ENCODE assay signal across 11 cellular contexts in genomic region chr2:235765181-235765820, GRCh38.
DNase-seq lines count a peak whose midpoint lies in the region; TF ChIP-seq lines count a peak whose summit lies in the region.
"Had no signal": no experiment of that assay in that cellular context is flagged by ENCODE, and none has a peak within 500 bp of the region (broad histone marks: within the 10 kb centered on the region; RNA-seq: fewer than 3 reads in every experiment).

No MANE protein-coding gene starts in this region.

- peak; percentile 15 for DNase-seq in AG04450 (ENCODE audit: low read depth, low spot score)
- DNase-seq in HT-29 (ENCODE audit: low spot score): peak; percentile 38
- peak; percentile 56 to 77 for DNase-seq in cardiac fibroblast (ENCODE audit: low read depth in 2 of 2)
- DNase-seq in stimulated activated CD8-positive, alpha-beta memory T cell treated with anti-CD3 and anti-CD28 coated beads, Interleukin-4, amount 100 ng/mL, for 48 hours: no peak
- DNase-seq in DMS153 treated with DMSO at 0.1 percent for 48 hours (lab: John Stamatoyannopoulos, UW; ENCODE audit: unreplicated experiment): no peak
- DNase-seq in NCI-H2171 treated with DMSO at 0.1 percent for 48 hours (lab: John Stamatoyannopoulos, UW): no peak
- no peak for DNase-seq in spleen

- H3K4me1 ChIP-seq in mesodermal cell (ENCODE audit: control insufficient read depth, insufficient read depth, low read length, poor library complexity, severe bottlenecking): no peaks in the 10 kb centered on the region
- peaks cover 0 to 3% (median 0%) of the 10 kb centered on the region in 6 donors for H3K4me1 ChIP-seq in spleen
- H3K4me1 ChIP-seq: colonic mucosa, HAP-1 had no signal

- intact Hi-C loops in spleen (cut with DNase I; ENCODE audit: low total_unique reads): no loop called here

- no peak overlapping the region for H3K4me3 ChIP-seq in AG04450 (ENCODE audit: low read depth, low read length)
- no peak overlapping the region for H3K4me3 ChIP-seq in cardiac fibroblast (replicated peaks in 1 of 2; ENCODE audit: low read depth in 2 of 2, low read length in 2 of 2)
- H3K4me3 ChIP-seq in mesodermal cell (ENCODE audit: extremely low read depth, insufficient read depth, low read length, poor library complexity, severe bottlenecking): no peak overlapping the region
- no peak overlapping the region for H3K4me3 ChIP-seq in spleen
- H3K4me3 ChIP-seq: colonic mucosa, HAP-1 had no signal

- H3K9me3 ChIP-seq in AG04450 (ENCODE audit: control insufficient read depth, insufficient read depth, low read length) (no peaks in the 10 kb centered on the region), mesodermal cell (ENCODE audit: control insufficient read depth, low read length) (no peaks in the 10 kb centered on the region), spleen (no peaks in the 10 kb centered on the region)
- H3K9me3 ChIP-seq: colonic mucosa, HAP-1, neutrophil had no signal

- H3K36me3 ChIP-seq in mesodermal cell (ENCODE audit: control insufficient read depth, insufficient read depth, low read length) (peaks cover 21% of the 10 kb centered on the region), spleen (peaks cover 0 to 6% (median 0%) of the 10 kb centered on the region in 6 donors)
- H3K36me3 ChIP-seq: colonic mucosa, HAP-1, neutrophil had no signal

- POLR2A ChIA-PET in AG04450 (lab: Yijun Ruan, JAX): no interaction called here

- WGBS in mesodermal cell (ENCODE audit: insufficient coverage in 2 of 2), 2 experiments: 90 to 96% methylated on average over 18 to 19 of the region's 30 CpGs
- WGBS in spleen, 5 donors: 87 to 93% (median 90%) methylated on average over 23 to 30 of the region's 30 CpGs

- TF ChIP-seq CTCF in AG04450 (IDR thresholded peaks at IDR 0.05; ENCODE audit: low read depth, low read length): no peak
- TF ChIP-seq CTCF in cardiac fibroblast (IDR thresholded peaks at IDR 0.05; ENCODE audit: low read depth, low read length): no peak
- no peak for TF ChIP-seq CTCF in spleen (IDR thresholded peaks at IDR 0.05 in 8 of 11, conservative IDR thresholded peaks at IDR 0.05 in 3 of 11)

- CTCF ChIA-PET in AG04450 (lab: Charles Lee): interaction anchor here (0.7 to 5.0 kb wide), 21 partner anchors 10 to 417 kb away, joined by 3 to 67 read pairs (median 6); no protein-coding TSS in a partner anchor

- H3K27ac ChIP-seq in AG04450 (ENCODE audit: low read depth, low read length): no peak overlapping the region
- H3K27ac ChIP-seq in mesodermal cell (ENCODE audit: low read depth, low read length, severe bottlenecking): peak overlapping the region; percentile 55
- no peak overlapping the region for H3K27ac ChIP-seq in spleen
- H3K27ac ChIP-seq: colonic mucosa, neutrophil had no signal

- no peaks in the 10 kb centered on the region for H3K27me3 ChIP-seq in AG04450 (ENCODE audit: control insufficient read depth, insufficient read depth, low read length)
- H3K27me3 ChIP-seq in spleen (replicated peaks in 1 of 7): no peaks in the 10 kb centered on the region
- H3K27me3 ChIP-seq: colonic mucosa, neutrophil had no signal

- no peak for TF ChIP-seq POLR2A in spleen (IDR thresholded peaks at IDR 0.05)

Comparison
In these comparisons a context has a peak if more than half of its experiments do, and no peak if none do; other contexts are left out.
1. DNase-seq: peak in AG04450 (single experiment), HT-29 (single experiment) and cardiac fibroblast (2 of 2); none in stimulated activated CD8-positive, alpha-beta memory T cell treated with anti-CD3 and anti-CD28 coated beads, Interleukin-4, amount 100 ng/mL, for 48 hours (single experiment), DMS153 treated with DMSO at 0.1 percent for 48 hours (single experiment), NCI-H2171 treated with DMSO at 0.1 percent for 48 hours (single experiment) and spleen (single experiment).